1 cellular context compared by ENCODE assay signal in the genomic region with DNA sequence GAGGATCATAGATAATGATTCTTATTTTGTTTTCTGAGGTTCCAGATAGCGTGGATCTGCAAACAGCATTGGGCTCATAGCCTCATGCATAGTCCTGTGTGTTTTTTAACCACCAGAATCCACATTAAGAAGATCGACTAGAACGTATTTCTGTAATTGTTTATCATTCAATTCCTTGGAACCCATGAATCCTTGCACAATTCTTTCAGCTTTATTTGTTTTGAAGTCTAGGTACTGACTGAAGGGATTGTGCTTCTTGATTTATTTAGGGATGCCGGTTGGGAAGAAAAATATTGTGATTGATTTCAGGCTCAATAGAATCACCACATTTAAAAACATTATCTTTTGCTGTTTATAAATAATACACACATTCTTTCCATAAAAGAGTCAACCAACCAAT.
TF ChIP-seq lines count a peak whose summit lies in the region.

No MANE protein-coding gene starts in this region.

TF ChIP-seq in GM23338, 12 proteins besides CTCF, POLR2A, EP300 and RAD21 (continued from another document):
- TF ChIP-seq, protein P1, sequence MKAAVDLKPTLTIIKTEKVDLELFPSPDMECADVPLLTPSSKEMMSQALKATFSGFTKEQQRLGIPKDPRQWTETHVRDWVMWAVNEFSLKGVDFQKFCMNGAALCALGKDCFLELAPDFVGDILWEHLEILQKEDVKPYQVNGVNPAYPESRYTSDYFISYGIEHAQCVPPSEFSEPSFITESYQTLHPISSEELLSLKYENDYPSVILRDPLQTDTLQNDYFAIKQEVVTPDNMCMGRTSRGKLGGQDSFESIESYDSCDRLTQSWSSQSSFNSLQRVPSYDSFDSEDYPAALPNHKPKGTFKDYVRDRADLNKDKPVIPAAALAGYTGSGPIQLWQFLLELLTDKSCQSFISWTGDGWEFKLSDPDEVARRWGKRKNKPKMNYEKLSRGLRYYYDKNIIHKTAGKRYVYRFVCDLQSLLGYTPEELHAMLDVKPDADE (IDR thresholded peaks at IDR 0.05) = no peak
- TF ChIP-seq POLR2AphosphoS5 (IDR thresholded peaks at IDR 0.05; ENCODE audit: low read depth) = no peak
